Comparison of ENCODE assay signal across 1 cellular context in genomic region chr1:18651727-18652126, GRCh38.
TF ChIP-seq lines count a peak whose summit lies in the region.

No MANE protein-coding gene starts in this region.

TF ChIP-seq in GM12878, 131 proteins besides CTCF, POLR2A, EP300 and RAD21:
- TF ChIP-seq SPI1 (IDR thresholded peaks at IDR 0.05; ENCODE audit: borderline replicate concordance, insufficient read depth, low read depth, low read length) (peak; percentile 41; the same call in 1 of the 2 replicates), EED (IDR thresholded peaks at IDR 0.05; ENCODE audit: low read depth) (no peak)
